Comparison of ENCODE assay signal across 9 cellular contexts in genomic region chr11:71580057-71581003, GRCh38. TPM values are rescaled to one million over a fixed set of nuclear protein-coding genes. Genes with fewer than 3 reads are reported as not detected.
DNase-seq lines count a peak whose midpoint lies in the region; ATAC-seq and TF ChIP-seq lines count a peak whose summit lies in the region.
"Had no signal": no experiment of that assay in that cellular context is flagged by ENCODE, and none has a peak within 500 bp of the region (broad histone marks: within the 10 kb centered on the region; RNA-seq: fewer than 3 reads in every experiment).

No MANE protein-coding gene starts in this region.

- no peaks in the 10 kb centered on the region for H3K27me3 ChIP-seq in right cardiac atrium (ENCODE audit: control insufficient read depth, insufficient read depth)

- H3K9me3 ChIP-seq in right cardiac atrium (ENCODE audit: control insufficient read depth, low read length) = no peaks in the 10 kb centered on the region

- 5% methylated on average over 8 of the region's 8 CpGs for WGBS in right cardiac atrium

- TF ChIP-seq CTCF in HFF-Myc (IDR thresholded peaks at IDR 0.05; ENCODE audit: low read depth, low read length, missing control alignments) = peak; percentile 93

- H3K4me1 ChIP-seq in right cardiac atrium (ENCODE audit: control insufficient read depth, insufficient read depth, low read length) = peaks cover 2% of the 10 kb centered on the region

- H3K4me3 ChIP-seq in HFF-Myc (replicated peaks; ENCODE audit: low read depth, low read length) (no peak overlapping the region), right cardiac atrium (ENCODE audit: low read length) (no peak overlapping the region)

- DNase-seq in COR-L47 (lab: John Stamatoyannopoulos, UW) (peak; percentile 81), HFF-Myc (ENCODE audit: extremely low read depth, low read depth) (peak; percentile 63), NCI-H748 treated with DMSO at 0.1 percent for 48 hours (lab: John Stamatoyannopoulos, UW) (peak; percentile 33), amniotic stem cell (lab: John Stamatoyannopoulos, UW) (peak; percentile 8), right cardiac atrium (peak in 2 of 3 donors; percentile 54 to 56), sciatic nerve (ENCODE audit: low spot score) (no peak)

- H3K27ac ChIP-seq in right cardiac atrium (ENCODE audit: low read length) = no peak overlapping the region

- ATAC-seq in right cardiac atrium = peak; percentile 86 to 87
- ATAC-seq in sciatic nerve = peak; percentile 78
- no peak for ATAC-seq in GM18502 (IDR thresholded peaks at IDR 0.05; ENCODE audit: poor library complexity, unreplicated experiment)
- no peak for ATAC-seq in HG02763 (IDR thresholded peaks at IDR 0.05; ENCODE audit: unreplicated experiment)

- intact Hi-C loops in right cardiac atrium (cut with DNase I) (no loop called here), sciatic nerve (cut with DNase I) (no loop called here)

RNA-seq across cellular contexts. Expression of gene KRTAP5-11, which starts 2.3 kb away (rescaled TPM):
- total RNA-seq in right cardiac atrium (not detected), sciatic nerve (not detected)
- polyA plus RNA-seq in right cardiac atrium = not detected
- total RNA-seq: T-cell had no signal

RNA-seq across cellular contexts. Expression of gene KRTAP5-10, which starts 15.0 kb away (rescaled TPM):
- not detected for total RNA-seq in right cardiac atrium
- polyA plus RNA-seq in right cardiac atrium = not detected
- not detected for total RNA-seq in sciatic nerve
- total RNA-seq: T-cell had no signal

RNA-seq across cellular contexts. Expression of gene KRTAP5-9, which starts 32.1 kb away (rescaled TPM):
- total RNA-seq in right cardiac atrium = not detected
- not detected for polyA plus RNA-seq in right cardiac atrium
- total RNA-seq in sciatic nerve = 0.40 TPM

RNA-seq across cellular contexts. Expression of gene KRTAP5-8, which starts 42.5 kb away (rescaled TPM):
- total RNA-seq in right cardiac atrium (not detected), sciatic nerve (0.49 TPM)
- not detected for polyA plus RNA-seq in right cardiac atrium
- total RNA-seq: T-cell had no signal

RNA-seq across cellular contexts. Expression of gene KRTAP5-7, which starts 53.3 kb away (rescaled TPM):
- not detected for total RNA-seq in right cardiac atrium
- polyA plus RNA-seq in right cardiac atrium = not detected
- 0.58 TPM for total RNA-seq in sciatic nerve
- total RNA-seq: T-cell had no signal

Comparison
In these comparisons a context has a peak if more than half of its experiments do, and no peak if none do; other contexts are left out.
1. ATAC-seq: peak in right cardiac atrium (2 of 2) and sciatic nerve (single experiment); none in GM18502 (single experiment) and HG02763 (single experiment).